In genomic region chr3:38222032-38222634, GRCh38 we compare ENCODE assay signal across 1 cellular context.
TF ChIP-seq lines count a peak whose summit lies in the region.

No MANE protein-coding gene starts in this region.

TF ChIP-seq in K562, 482 proteins besides CTCF, POLR2A, EP300 and RAD21 (continues in another document):
- TF ChIP-seq CEBPZ (IDR thresholded peaks at IDR 0.05; ENCODE audit: borderline replicate concordance, low read depth, low read length): no peak
- TF ChIP-seq GATAD2B (IDR thresholded peaks at IDR 0.05; ENCODE audit: borderline replicate concordance): no peak
- peak; percentile 72; the same call in 1 of the 2 replicates for TF ChIP-seq ZEB2 (IDR thresholded peaks at IDR 0.05)
- TF ChIP-seq MCM5 (IDR thresholded peaks at IDR 0.05; ENCODE audit: low read depth): no peak
- no peak for TF ChIP-seq PCBP2 (IDR thresholded peaks at IDR 0.05; ENCODE audit: low read depth, low read length, poor library complexity, severe bottlenecking)
- no peak for TF ChIP-seq MED1 (CRISPR knock-in tag; IDR thresholded peaks at IDR 0.05; ENCODE audit: borderline replicate concordance)
- no peak for TF ChIP-seq E2F5 (CRISPR knock-in tag; IDR thresholded peaks at IDR 0.05)
- no peak for TF ChIP-seq TCF15 (CRISPR knock-in tag; IDR thresholded peaks at IDR 0.05)
- TF ChIP-seq JUNB (CRISPR knock-in tag; conservative IDR thresholded peaks at IDR 0.05): no peak
- no peak for TF ChIP-seq ZKSCAN1 (IDR thresholded peaks at IDR 0.05; ENCODE audit: low read depth, low read length)
- TF ChIP-seq ZKSCAN8 (CRISPR knock-in tag; IDR thresholded peaks at IDR 0.05): no peak
- 0 out of 4 replicates have a peak, but pooled peaks of 1 of the 2 experiments have one; percentile 22 for TF ChIP-seq UBTF (IDR thresholded peaks at IDR 0.05; ENCODE audit: borderline replicate concordance in 1 of 2, low read depth in 2 of 2, low read length in 2 of 2)
- peak; percentile 37; the same call in 1 of the 2 replicates for TF ChIP-seq ZBTB2 (IDR thresholded peaks at IDR 0.05)
- no peak for TF ChIP-seq KLF13 (tag; IDR thresholded peaks at IDR 0.05; ENCODE audit: borderline replicate concordance, low read depth)
- no peak for TF ChIP-seq ZNF586 (CRISPR knock-in tag; conservative IDR thresholded peaks at IDR 0.05)
- no peak for TF ChIP-seq SLC30A9 (CRISPR knock-in tag; IDR thresholded peaks at IDR 0.05)
- TF ChIP-seq CHD1 (IDR thresholded peaks at IDR 0.05; ENCODE audit: low read length): no peak
- no peak for TF ChIP-seq U2AF1 (optimal IDR thresholded peaks at IDR 0.05; ENCODE audit: low read depth, low read length)
- TF ChIP-seq PML (IDR thresholded peaks at IDR 0.05; ENCODE audit: low read length): peak; percentile 74; the same call in 1 of the 2 replicates
- no peak for TF ChIP-seq E2F8 (IDR thresholded peaks at IDR 0.05; ENCODE audit: low read depth, partially characterized antibody)
- TF ChIP-seq HDAC2 (IDR thresholded peaks at IDR 0.05): peak; percentile 80
- TF ChIP-seq CBFA2T2 (conservative IDR thresholded peaks at IDR 0.05): peak; percentile 91
- no peak for TF ChIP-seq ZSCAN32 (CRISPR knock-in tag; IDR thresholded peaks at IDR 0.05)
- no peak for TF ChIP-seq RBM14 (IDR thresholded peaks at IDR 0.05; ENCODE audit: borderline replicate concordance, insufficient read depth, low read depth, low read length)
- TF ChIP-seq SMARCA4 (IDR thresholded peaks at IDR 0.05): peak; percentile 74
- TF ChIP-seq PRMT5 (CRISPR knock-in tag; IDR thresholded peaks at IDR 0.05): no peak
- TF ChIP-seq ZNF57 (CRISPR knock-in tag; IDR thresholded peaks at IDR 0.05): no peak
- TF ChIP-seq MYC (IDR thresholded peaks at IDR 0.05; ENCODE audit: low read depth, low read length): no peak
- TF ChIP-seq MYC (CRISPR knock-in tag; IDR thresholded peaks at IDR 0.05; ENCODE audit: borderline replicate concordance, low read depth): no peak
- no peak for TF ChIP-seq KAT8 (IDR thresholded peaks at IDR 0.05; ENCODE audit: low read depth)
- peak; percentile 85 for TF ChIP-seq TAL1 (IDR thresholded peaks at IDR 0.05)
- no peak for TF ChIP-seq SMARCA5 (IDR thresholded peaks at IDR 0.05)
- no peak for TF ChIP-seq BCLAF1 (IDR thresholded peaks at IDR 0.05; ENCODE audit: borderline replicate concordance in 1 of 2, control insufficient read depth in 1 of 2, low read depth in 2 of 2, low read length in 1 of 2)
- no peak for TF ChIP-seq ZNF282 (CRISPR knock-in tag; IDR thresholded peaks at IDR 0.05)
- TF ChIP-seq ZNF408 (CRISPR knock-in tag; IDR thresholded peaks at IDR 0.05; ENCODE audit: low read depth): no peak
- TF ChIP-seq FOSL1 (tag; conservative IDR thresholded peaks at IDR 0.05): no peak
- no peak for TF ChIP-seq RBBP5 (IDR thresholded peaks at IDR 0.05; ENCODE audit: borderline replicate concordance, insufficient read depth, low read length, poor library complexity, severe bottlenecking)
- TF ChIP-seq TOE1 (IDR thresholded peaks at IDR 0.05; ENCODE audit: borderline replicate concordance): no peak
- no peak for TF ChIP-seq TOE1 (CRISPR knock-in tag; IDR thresholded peaks at IDR 0.05; ENCODE audit: borderline replicate concordance, low read depth)
- no peak for TF ChIP-seq POLR2H (tag; IDR thresholded peaks at IDR 0.05; ENCODE audit: low read depth)
- TF ChIP-seq ZNF217 (CRISPR knock-in tag; IDR thresholded peaks at IDR 0.05): no peak
- no peak for TF ChIP-seq SREBF2 (CRISPR knock-in tag; IDR thresholded peaks at IDR 0.05)
- TF ChIP-seq ILF3 (IDR thresholded peaks at IDR 0.05; ENCODE audit: borderline replicate concordance): no peak
- TF ChIP-seq HMGXB4 (CRISPR knock-in tag; IDR thresholded peaks at IDR 0.05): no peak
- TF ChIP-seq ZNF639 (CRISPR knock-in tag; conservative IDR thresholded peaks at IDR 0.05 in 1 of 2, IDR thresholded peaks at IDR 0.05 in 1 of 2): no peak
